3 cellular contexts compared by ENCODE assay signal in genomic region chr5:55003432-55004065, GRCh38.
A peak's percentile ranks its signal among the peaks of the same experiment; 100 is the strongest.
TF ChIP-seq lines count a peak whose summit lies in the region.

No MANE protein-coding gene starts in this region.

TF ChIP-seq in SK-N-SH, 30 proteins besides CTCF, POLR2A, EP300 and RAD21:
- TF ChIP-seq MEF2A (IDR thresholded peaks at IDR 0.05; ENCODE audit: borderline replicate concordance, low read depth), result no peak
- TF ChIP-seq FOXM1 (IDR thresholded peaks at IDR 0.05; ENCODE audit: low read depth), result no peak
- no peak for TF ChIP-seq GABPA (IDR thresholded peaks at IDR 0.05; ENCODE audit: low read depth)
- TF ChIP-seq PBX3 (IDR thresholded peaks at IDR 0.05), result no peak
- no peak for TF ChIP-seq JUND (IDR thresholded peaks at IDR 0.05)
- no peak for TF ChIP-seq USF2 (IDR thresholded peaks at IDR 0.05; ENCODE audit: borderline replicate concordance, low read depth, low read length)
- TF ChIP-seq RXRA (IDR thresholded peaks at IDR 0.05; ENCODE audit: borderline replicate concordance, low read depth), result no peak
- TF ChIP-seq CHD2 (IDR thresholded peaks at IDR 0.05; ENCODE audit: low read length, partially characterized antibody), result no peak

TF ChIP-seq in SK-N-SH treated with all-trans-retinoic acid at 6 μM for 48 hours, 23 proteins besides CTCF, POLR2A, EP300 and RAD21:
- no peak for TF ChIP-seq ZNF565 (CRISPR knock-in tag; conservative IDR thresholded peaks at IDR 0.05; ENCODE audit: low read depth)
- TF ChIP-seq PATZ1 (CRISPR knock-in tag; IDR thresholded peaks at IDR 0.05; ENCODE audit: borderline replicate concordance), result no peak
- no peak for TF ChIP-seq ZNF70 (CRISPR knock-in tag; IDR thresholded peaks at IDR 0.05)
- no peak for TF ChIP-seq ISL1 (CRISPR knock-in tag; IDR thresholded peaks at IDR 0.05)
- TF ChIP-seq TOX (CRISPR knock-in tag; IDR thresholded peaks at IDR 0.05; ENCODE audit: borderline replicate concordance), result no peak
- no peak for TF ChIP-seq CSDC2 (CRISPR knock-in tag; IDR thresholded peaks at IDR 0.05)
- TF ChIP-seq PPARA (CRISPR knock-in tag; IDR thresholded peaks at IDR 0.05; ENCODE audit: borderline replicate concordance), result no peak
- TF ChIP-seq BACH2 (CRISPR knock-in tag; IDR thresholded peaks at IDR 0.05; ENCODE audit: borderline replicate concordance), result no peak
- no peak for TF ChIP-seq SNAI2 (CRISPR knock-in tag; IDR thresholded peaks at IDR 0.05)

TF ChIP-seq in IMR-90, 13 proteins besides CTCF, POLR2A, EP300 and RAD21:
- TF ChIP-seq MAFK (IDR thresholded peaks at IDR 0.05; ENCODE audit: low read depth, low read length) (peak; percentile 78), ELK1 (IDR thresholded peaks at IDR 0.05; ENCODE audit: borderline replicate concordance, low read depth, low read length) (no peak)
